27 cellular contexts compared by ENCODE assay signal in the genomic region with DNA sequence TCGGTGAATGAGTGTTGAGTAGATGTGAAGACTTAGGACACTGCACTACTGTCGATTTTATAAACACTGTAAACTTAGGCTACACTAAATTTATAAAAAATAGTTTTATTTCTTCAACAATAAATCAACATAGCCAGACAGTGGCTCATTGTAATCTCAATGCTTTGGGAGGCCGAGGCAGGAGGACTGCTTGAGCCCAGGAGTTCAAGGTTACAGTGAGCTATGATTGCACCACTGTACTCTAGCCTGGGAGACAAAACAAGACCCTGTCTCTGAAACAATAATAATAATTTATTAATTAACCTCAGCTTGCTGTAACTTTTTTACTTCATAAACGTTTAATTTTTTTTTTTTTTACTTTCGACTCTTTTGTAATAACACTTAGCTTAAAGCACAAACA. TPM values are rescaled to one million over a fixed set of nuclear protein-coding genes. Genes with fewer than 3 reads are reported as not detected.
DNase-seq lines count a peak whose midpoint lies in the region; ATAC-seq, FAIRE-seq and TF ChIP-seq lines count a peak whose summit lies in the region.
"Had no signal": no experiment of that assay in that cellular context is flagged by ENCODE, and none has a peak within 500 bp of the region (broad histone marks: within the 10 kb centered on the region; RNA-seq: fewer than 3 reads in every experiment).

No MANE protein-coding gene starts in this region.

- DNase-seq in HepG2 (ENCODE audit: low spot score) (no peak), right lobe of liver (no peak)
- DNase-seq: 8988T; ACHN; AML-193; BE2C; C1 segment of cervical spinal cord; Caco-2; Calu3; CD4-positive, alpha-beta memory T cell; CD4-positive, alpha-beta T cell; CD4-positive, CD25-positive, alpha-beta regulatory T cell; CD8-positive, alpha-beta memory T cell; CD8-positive, alpha-beta T cell; COR-L47; DMS 273 treated with DMSO at 0.1 percent for 48 hours; DMS153; DMS79; DMS79 treated with DMSO at 0.1 percent for 48 hours; DND-41; EL had no signal

- H3K36me3 ChIP-seq in HepG2 (replicated peaks in 1 of 2; ENCODE audit: control insufficient read depth in 1 of 2, insufficient read depth in 2 of 2, low read length in 2 of 2) (peaks cover 11 to 37% of the 10 kb centered on the region in 2 experiments), right lobe of liver (no peaks in the 10 kb centered on the region)
- H3K36me3 ChIP-seq: BE2C; BLaER1; BLaER1 treated with 17β-estradiol and CSF1 and Interleukin-3, amounts not matched to agents 10 nM and 100 nM had no signal

- intact Hi-C loops in HepG2 (cut with micrococcal nuclease; ENCODE audit: unreplicated experiment) = loop anchor here (10.0 kb wide), 1 partner anchor 228 kb away; no protein-coding TSS in a partner anchor
- intact Hi-C loops in right lobe of liver (cut with DNase I) = no loop called here

- H3K4me2 ChIP-seq in HepG2 (ENCODE audit: low read depth, low read length) = no peak overlapping the region
- H3K4me2 ChIP-seq: A549; BLaER1; BLaER1 treated with 17β-estradiol and CSF1 and Interleukin-3, amounts not matched to agents 10 nM and 100 nM had no signal

- ATAC-seq in HepG2 = no peak
- no peak for ATAC-seq in right lobe of liver
- ATAC-seq: A549; CD8-positive, alpha-beta T cell had no signal

- H3K4me3 ChIP-seq in HepG2 (replicated peaks in 1 of 3; ENCODE audit: insufficient read depth in 1 of 3, low read depth in 2 of 3, low read length in 3 of 3) = no peak overlapping the region
- H3K4me3 ChIP-seq in right lobe of liver = no peak overlapping the region
- H3K4me3 ChIP-seq: A549; BLaER1; BLaER1 treated with 17β-estradiol and CSF1 and Interleukin-3, amounts not matched to agents 10 nM and 100 nM had no signal

- in situ Hi-C loops in HepG2 (cut with HindIII; ENCODE audit: extremely low pct_ligation_motif_present, low pct_unique_long_range_greater_than_20kb) = no loop called here

- no peak for TF ChIP-seq CTCF in HepG2 (CRISPR knock-in tag; IDR thresholded peaks at IDR 0.05)
- no peak for TF ChIP-seq CTCF in right lobe of liver (IDR thresholded peaks at IDR 0.05)

- H4K20me1 ChIP-seq in HepG2 (ENCODE audit: insufficient read depth, low read length) = no peaks in the 10 kb centered on the region; the same call in 1 of the 2 replicates
- H4K20me1 ChIP-seq: BLaER1; BLaER1 treated with 17β-estradiol and CSF1 and Interleukin-3, amounts not matched to agents 10 nM and 100 nM had no signal

- H3K4me1 ChIP-seq in HepG2 (ENCODE audit: insufficient read depth, low read length) (peaks cover 62% of the 10 kb centered on the region), right lobe of liver (peaks cover 0 to 20% (median 5%) of the 10 kb centered on the region in 4 donors)
- H3K4me1 ChIP-seq: A549; BE2C; BLaER1; BLaER1 treated with 17β-estradiol and CSF1 and Interleukin-3, amounts not matched to agents 10 nM and 100 nM had no signal

- TF ChIP-seq EP300 in HepG2 (IDR thresholded peaks at IDR 0.05; ENCODE audit: low read depth in 2 of 2, low read length in 2 of 2) (no peak), HepG2 (CRISPR knock-in tag; IDR thresholded peaks at IDR 0.05; ENCODE audit: borderline replicate concordance) (no peak)

- no peak for FAIRE-seq in HepG2 (lab: Jason Lieb, UNC)
- FAIRE-seq: A549, D721Med had no signal

- TF ChIP-seq RAD21 in HepG2 (CRISPR knock-in tag; IDR thresholded peaks at IDR 0.05) = no peak

- H2AFZ ChIP-seq in HepG2 (ENCODE audit: low read length) = no peak overlapping the region

- H3K27ac ChIP-seq in HepG2 (ENCODE audit: extremely low read length, insufficient read depth, low read length) = no peak overlapping the region
- H3K27ac ChIP-seq in right lobe of liver = no peak overlapping the region
- H3K27ac ChIP-seq: 22Rv1; A549; BLaER1; BLaER1 treated with 17β-estradiol and CSF1 and Interleukin-3, amounts not matched to agents 10 nM and 100 nM; C4-2B had no signal

- no peaks in the 10 kb centered on the region for H3K9me3 ChIP-seq in HepG2 (ENCODE audit: low read length)
- H3K9me3 ChIP-seq in right lobe of liver = no peaks in the 10 kb centered on the region
- H3K9me3 ChIP-seq: A549; BE2C; BLaER1; BLaER1 treated with 17β-estradiol and CSF1 and Interleukin-3, amounts not matched to agents 10 nM and 100 nM; Caco-2 had no signal

- peaks cover 81% of the 10 kb centered on the region for H3K79me2 ChIP-seq in HepG2 (ENCODE audit: insufficient read depth, low read length)

- no peak for TF ChIP-seq POLR2A in HepG2 (IDR thresholded peaks at IDR 0.05; ENCODE audit: insufficient read depth in 1 of 2, low read depth in 2 of 2, low read length in 2 of 2)
- no peak for TF ChIP-seq POLR2A in right lobe of liver (IDR thresholded peaks at IDR 0.05)

- POLR2A ChIA-PET in HepG2 (lab: Yijun Ruan, JAX) = interaction anchor here (2.9 kb wide), 1 partner anchor 22 kb away, joined by 25 read pairs; no protein-coding TSS in a partner anchor

- no peak overlapping the region for H3K9ac ChIP-seq in HepG2 (ENCODE audit: insufficient read depth, low read depth, low read length)
- H3K9ac ChIP-seq: BLaER1; BLaER1 treated with 17β-estradiol and CSF1 and Interleukin-3, amounts not matched to agents 10 nM and 100 nM had no signal

- CTCF ChIA-PET in HepG2 (lab: Yijun Ruan, JAX; ENCODE audit: low intra/inter-chr PET ratio, low total read pairs) = no interaction called here

- no peaks in the 10 kb centered on the region for H3K27me3 ChIP-seq in HepG2 (ENCODE audit: control insufficient read depth in 1 of 2, insufficient read depth in 2 of 2, low read length in 2 of 2)
- no peaks in the 10 kb centered on the region for H3K27me3 ChIP-seq in right lobe of liver
- H3K27me3 ChIP-seq: BE2C; BLaER1; BLaER1 treated with 17β-estradiol and CSF1 and Interleukin-3, amounts not matched to agents 10 nM and 100 nM had no signal

- WGBS in HepG2 (ENCODE audit: low lambda C conversion rate) = 73% methylated on average over 5 of the region's 5 CpGs
- 86% methylated on average over 5 of the region's 5 CpGs for WGBS in right lobe of liver (ENCODE audit: insufficient coverage, low coverage, low lambda C conversion rate, missing lambda C conversion rate)

- no TSS peak for BruUV-seq in HepG2 (replicated peaks; lab: Mats Ljungman, UMichigan)

RNA-seq across cellular contexts. Expression of gene ATP7B, which starts 34.4 kb away (rescaled TPM):
- total RNA-seq in HepG2 (2016; rRNA removed; fragmentation: Illumina TruSeq; extraction: Trizol) (39.6 and 57.4 TPM in 2 replicates), right lobe of liver (10 to 100 TPM; 17.1 to 27.6 (median 21.6) TPM)
- 10.1 and 11.9 TPM in 2 replicates for total RNA-seq in HepG2 (2016; cell fraction: cytosol; rRNA removed; fragmentation: Illumina TruSeq; extraction: Trizol; ENCODE audit: low read depth)
- 33.4 and 54.9 TPM in 2 replicates for total RNA-seq in HepG2 (2016; cell fraction: insoluble cytoplasmic fraction; rRNA removed; fragmentation: Illumina TruSeq; extraction: Trizol)
- 16.7 and 17.9 TPM in 2 replicates for total RNA-seq in HepG2 (2016; cell fraction: membrane; rRNA removed; fragmentation: Illumina TruSeq; extraction: Trizol)
- total RNA-seq in HepG2 (2016; cell fraction: nucleus; rRNA removed; fragmentation: Illumina TruSeq; extraction: Trizol) = 94.0 and 111 TPM in 2 replicates
- polyA plus RNA-seq in HepG2 (2011; rRNA removed) = 31.8 and 42.1 TPM in 2 replicates
- 20.2 and 23.3 TPM in 2 replicates for polyA plus RNA-seq in HepG2 (2011; cell fraction: cytosol; rRNA removed)
- 94.2 and 94.4 TPM in 2 replicates for polyA plus RNA-seq in HepG2 (2011; cell fraction: nucleus; rRNA removed)
- 25.2 and 29.1 TPM in 2 replicates for polyA plus RNA-seq in HepG2 (2012)
- polyA plus RNA-seq in HepG2 (2016; cell fraction: cytosol; fragmentation: Illumina TruSeq; extraction: Trizol; ENCODE audit: low read depth) = 2.3 and 2.5 TPM in 2 replicates
- polyA plus RNA-seq in HepG2 (2016; cell fraction: insoluble cytoplasmic fraction; fragmentation: Illumina TruSeq; extraction: Trizol; ENCODE audit: low read depth) = 19.5 and 23.2 TPM in 2 replicates
- polyA plus RNA-seq in HepG2 (2016; cell fraction: membrane; fragmentation: Illumina TruSeq; extraction: Trizol; ENCODE audit: low read depth) = 4.8 and 6.1 TPM in 2 replicates
- 81.9 and 85.2 TPM in 2 replicates for polyA plus RNA-seq in HepG2 (2016; cell fraction: nucleus; fragmentation: Illumina TruSeq; extraction: Trizol; ENCODE audit: insufficient read depth, low read depth)
- 4.3 and 98.2 TPM in 2 replicates for polyA minus RNA-seq in HepG2 (2011; rRNA and poly(A)+ RNA removed; ENCODE audit: low replicate concordance)
- polyA minus RNA-seq in HepG2 (2011; cell fraction: cytosol; rRNA and poly(A)+ RNA removed) = 26.0 and 31.1 TPM in 2 replicates
- 161 and 194 TPM in 2 replicates for polyA minus RNA-seq in HepG2 (2011; cell fraction: nucleus; rRNA and poly(A)+ RNA removed)

RNA-seq across cellular contexts. Expression of gene ALG11, which starts 35.3 kb away (rescaled TPM):
- total RNA-seq in HepG2 (2016; rRNA removed; fragmentation: Illumina TruSeq; extraction: Trizol) (25.4 and 27.9 TPM in 2 replicates), right lobe of liver (10 to 100 TPM in 5 of 6 experiments, 1 to 10 TPM in 1; 8.8 to 23.0 (median 15.4) TPM)
- total RNA-seq in HepG2 (2016; cell fraction: cytosol; rRNA removed; fragmentation: Illumina TruSeq; extraction: Trizol; ENCODE audit: low read depth) = 3.5 and 4.5 TPM in 2 replicates
- 21.3 and 28.9 TPM in 2 replicates for total RNA-seq in HepG2 (2016; cell fraction: insoluble cytoplasmic fraction; rRNA removed; fragmentation: Illumina TruSeq; extraction: Trizol)
- total RNA-seq in HepG2 (2016; cell fraction: membrane; rRNA removed; fragmentation: Illumina TruSeq; extraction: Trizol) = 7.5 and 8.2 TPM in 2 replicates
- 38.9 and 48.6 TPM in 2 replicates for total RNA-seq in HepG2 (2016; cell fraction: nucleus; rRNA removed; fragmentation: Illumina TruSeq; extraction: Trizol)
- 12.0 and 14.7 TPM in 2 replicates for polyA plus RNA-seq in HepG2 (2011; rRNA removed)
- 5.7 and 9.7 TPM in 2 replicates for polyA plus RNA-seq in HepG2 (2011; cell fraction: cytosol; rRNA removed)
- polyA plus RNA-seq in HepG2 (2011; cell fraction: nucleus; rRNA removed) = 10.5 and 11.6 TPM in 2 replicates
- polyA plus RNA-seq in HepG2 (2012) = 24.5 and 36.1 TPM in 2 replicates
- polyA plus RNA-seq in HepG2 (2016; cell fraction: cytosol; fragmentation: Illumina TruSeq; extraction: Trizol; ENCODE audit: low read depth) = 3.2 and 4.3 TPM in 2 replicates
- polyA plus RNA-seq in HepG2 (2016; cell fraction: insoluble cytoplasmic fraction; fragmentation: Illumina TruSeq; extraction: Trizol; ENCODE audit: low read depth) = 13.7 and 16.7 TPM in 2 replicates
- 4.4 and 4.9 TPM in 2 replicates for polyA plus RNA-seq in HepG2 (2016; cell fraction: membrane; fragmentation: Illumina TruSeq; extraction: Trizol; ENCODE audit: low read depth)
- polyA plus RNA-seq in HepG2 (2016; cell fraction: nucleus; fragmentation: Illumina TruSeq; extraction: Trizol; ENCODE audit: insufficient read depth, low read depth) = 43.5 and 45.8 TPM in 2 replicates
- 5.8 and 14.8 TPM in 2 replicates for polyA minus RNA-seq in HepG2 (2011; rRNA and poly(A)+ RNA removed; ENCODE audit: low replicate concordance)
- polyA minus RNA-seq in HepG2 (2011; cell fraction: cytosol; rRNA and poly(A)+ RNA removed) = 14.0 and 18.1 TPM in 2 replicates
- 39.9 and 41.6 TPM in 2 replicates for polyA minus RNA-seq in HepG2 (2011; cell fraction: nucleus; rRNA and poly(A)+ RNA removed)

RNA-seq across cellular contexts. Expression of gene UTP14C, which starts 47.6 kb away (rescaled TPM):
- total RNA-seq in HepG2 (2016; rRNA removed; fragmentation: Illumina TruSeq; extraction: Trizol) (11.0 and 12.2 TPM in 2 replicates), right lobe of liver (10 to 100 TPM in 5 of 6 experiments, 1 to 10 TPM in 1; 8.1 to 10.9 (median 10.4) TPM)
- total RNA-seq in HepG2 (2016; cell fraction: cytosol; rRNA removed; fragmentation: Illumina TruSeq; extraction: Trizol; ENCODE audit: low read depth) = 0.71 and 0.88 TPM in 2 replicates
- total RNA-seq in HepG2 (2016; cell fraction: insoluble cytoplasmic fraction; rRNA removed; fragmentation: Illumina TruSeq; extraction: Trizol) = 10.2 and 12.1 TPM in 2 replicates
- total RNA-seq in HepG2 (2016; cell fraction: membrane; rRNA removed; fragmentation: Illumina TruSeq; extraction: Trizol) = 4.4 and 4.7 TPM in 2 replicates
- total RNA-seq in HepG2 (2016; cell fraction: nucleus; rRNA removed; fragmentation: Illumina TruSeq; extraction: Trizol) = 13.5 and 14.9 TPM in 2 replicates
- 7.0 and 8.8 TPM in 2 replicates for polyA plus RNA-seq in HepG2 (2011; rRNA removed)
- 4.3 and 6.8 TPM in 2 replicates for polyA plus RNA-seq in HepG2 (2011; cell fraction: cytosol; rRNA removed)
- polyA plus RNA-seq in HepG2 (2011; cell fraction: nucleus; rRNA removed) = 2.9 and 3.7 TPM in 2 replicates
- polyA plus RNA-seq in HepG2 (2012) = 7.5 and 9.1 TPM in 2 replicates
- 0.44 and 0.53 TPM in 2 replicates for polyA plus RNA-seq in HepG2 (2016; cell fraction: cytosol; fragmentation: Illumina TruSeq; extraction: Trizol; ENCODE audit: low read depth)
- 7.8 and 8.1 TPM in 2 replicates for polyA plus RNA-seq in HepG2 (2016; cell fraction: insoluble cytoplasmic fraction; fragmentation: Illumina TruSeq; extraction: Trizol; ENCODE audit: low read depth)
- polyA plus RNA-seq in HepG2 (2016; cell fraction: membrane; fragmentation: Illumina TruSeq; extraction: Trizol; ENCODE audit: low read depth) = 1.1 and 1.5 TPM in 2 replicates
- 12.9 and 16.2 TPM in 2 replicates for polyA plus RNA-seq in HepG2 (2016; cell fraction: nucleus; fragmentation: Illumina TruSeq; extraction: Trizol; ENCODE audit: insufficient read depth, low read depth)
- 4.6 and 7.0 TPM in 2 replicates for polyA minus RNA-seq in HepG2 (2011; rRNA and poly(A)+ RNA removed; ENCODE audit: low replicate concordance)
- polyA minus RNA-seq in HepG2 (2011; cell fraction: cytosol; rRNA and poly(A)+ RNA removed) = 8.8 and 10.3 TPM in 2 replicates
- 10.0 and 14.9 TPM in 2 replicates for polyA minus RNA-seq in HepG2 (2011; cell fraction: nucleus; rRNA and poly(A)+ RNA removed)
